In genomic region chr14:20530771-20531571, GRCh38 we compare ENCODE assay signal across 8 cellular contexts. TPM values are rescaled to one million over a fixed set of nuclear protein-coding genes. Genes with fewer than 3 reads are reported as not detected.
DNase-seq lines count a peak whose midpoint lies in the region; ATAC-seq, FAIRE-seq and TF ChIP-seq lines count a peak whose summit lies in the region.

No MANE protein-coding gene starts in this region.

- H3K36me3 Mint-ChIP-seq in T-helper 1 cell treated with Interleukin-12 subunit alpha and Interleukin-12 subunit beta and Interleukin-4 antibody, amounts not matched to agents 30 μg/mL and 1 μg/mL, for 36 hours (ENCODE audit: low read depth), result no peaks in the 10 kb centered on the region

- WGBS in adrenal gland, 4 donors, result 9 to 13% (median 10%) methylated on average over 8 of the region's 8 CpGs
- 20% methylated on average over 8 of the region's 8 CpGs for WGBS in hepatocyte (ENCODE audit: low lambda C conversion rate, missing lambda C conversion rate)
- 15 to 20% (median 16%) methylated on average over 8 of the region's 8 CpGs for WGBS in small intestine, 3 donors

- no peaks in the 10 kb centered on the region for H3K9me2 ChIP-seq in hepatocyte (replicated peaks; ENCODE audit: insufficient read depth)

- H3K27ac ChIP-seq in 22Rv1 (no peak overlapping the region), adrenal gland (no peak overlapping the region), hepatocyte (no peak overlapping the region), small intestine (ENCODE audit: low read depth in 1 of 2, low read length in 1 of 2) (no peak overlapping the region)

- H3K27me3 ChIP-seq in adrenal gland (no peaks in the 10 kb centered on the region), hepatocyte (no peaks in the 10 kb centered on the region), small intestine (ENCODE audit: control insufficient read depth in 2 of 2, insufficient read depth in 2 of 2, low read length in 2 of 2) (no peaks in the 10 kb centered on the region)

- peak; percentile 89 for TF ChIP-seq CTCF in 22Rv1 (IDR thresholded peaks at IDR 0.05)
- peak; percentile 83 for TF ChIP-seq CTCF in GM13977 (IDR thresholded peaks at IDR 0.05; ENCODE audit: extremely low read depth, insufficient read depth, missing control alignments)
- TF ChIP-seq CTCF in adrenal gland (IDR thresholded peaks at IDR 0.05), result peak; percentile 49 to 72 (median 60)
- TF ChIP-seq CTCF in hepatocyte (IDR thresholded peaks at IDR 0.05; ENCODE audit: poor library complexity), result peak; percentile 85

- H3K4me1 Mint-ChIP-seq in T-helper 1 cell treated with Interleukin-12 subunit alpha and Interleukin-12 subunit beta and Interleukin-4 antibody, amounts not matched to agents 30 μg/mL and 1 μg/mL, for 36 hours (ENCODE audit: low read depth), result peaks cover 7% of the 10 kb centered on the region

- no peak for ATAC-seq in HG02840 (IDR thresholded peaks at IDR 0.05; ENCODE audit: low FRiP score, unreplicated experiment)

- H3K4me3 Mint-ChIP-seq in T-helper 1 cell treated with Interleukin-12 subunit alpha and Interleukin-12 subunit beta and Interleukin-4 antibody, amounts not matched to agents 30 μg/mL and 1 μg/mL, for 36 hours, result peak overlapping the region; percentile 37

- H3K36me3 ChIP-seq in adrenal gland (replicated peaks in 1 of 2) (no peaks in the 10 kb centered on the region), hepatocyte (replicated peaks; ENCODE audit: insufficient read depth, low read depth) (no peaks in the 10 kb centered on the region), small intestine (ENCODE audit: control insufficient read depth in 2 of 2, insufficient read depth in 2 of 2, low read length in 2 of 2) (no peaks in the 10 kb centered on the region)

- in situ Hi-C loops in GM13977 (cut with MboI; ENCODE audit: low pct_unique_long_range_greater_than_20kb, low sequenced_read_pairs, unreplicated experiment), result no loop called here

- H4K20me1 ChIP-seq in hepatocyte (ENCODE audit: insufficient read depth, poor library complexity, severe bottlenecking), result no peaks in the 10 kb centered on the region

- no peak for FAIRE-seq in small intestine (lab: Jason Lieb, UNC)

- H3K27me3 Mint-ChIP-seq in T-helper 1 cell treated with Interleukin-12 subunit alpha and Interleukin-12 subunit beta and Interleukin-4 antibody, amounts not matched to agents 30 μg/mL and 1 μg/mL, for 36 hours (ENCODE audit: low read depth), result peaks cover 39% of the 10 kb centered on the region

- H3K4me1 ChIP-seq in adrenal gland (replicated peaks in 1 of 2), result no peaks in the 10 kb centered on the region
- no peaks in the 10 kb centered on the region for H3K4me1 ChIP-seq in hepatocyte (ENCODE audit: insufficient read depth)
- no peaks in the 10 kb centered on the region for H3K4me1 ChIP-seq in small intestine (ENCODE audit: control insufficient read depth in 2 of 2, insufficient read depth in 1 of 2, low read depth in 1 of 2, low read length in 1 of 2)

- H3K4me2 ChIP-seq in hepatocyte, result no peak overlapping the region

- intact Hi-C loops in adrenal gland (cut with DNase I), result loop anchor here in 1 of 2 donors (10.0 kb wide), 1 partner anchor 164 kb away; no protein-coding TSS in a partner anchor

- no peak for TF ChIP-seq POLR2A in adrenal gland (IDR thresholded peaks at IDR 0.05)

- no peaks in the 10 kb centered on the region for H3K9me3 ChIP-seq in adrenal gland (replicated peaks in 1 of 3)
- no peaks in the 10 kb centered on the region for H3K9me3 ChIP-seq in hepatocyte (ENCODE audit: low read depth)
- no peaks in the 10 kb centered on the region for H3K9me3 ChIP-seq in small intestine (ENCODE audit: control insufficient read depth, low read depth)

- H3K4me3 ChIP-seq in adrenal gland (no peak overlapping the region), hepatocyte (no peak overlapping the region), small intestine (ENCODE audit: low read depth in 1 of 2, low read length in 2 of 2) (no peak overlapping the region)

- H3K79me2 ChIP-seq in hepatocyte, result no peaks in the 10 kb centered on the region

- no peak overlapping the region for H2AFZ ChIP-seq in hepatocyte

- peak; percentile 62 for DNase-seq in GM13977 (ENCODE audit: low spot score)
- DNase-seq in NCI-H1105 (lab: John Stamatoyannopoulos, UW), result peak; percentile 62
- DNase-seq in adrenal gland, result peak; percentile 70 to 92 (median 85)
- peak; percentile 85 for DNase-seq in hepatocyte (ENCODE audit: low spot score)
- DNase-seq in small intestine, result peak; percentile 61

- no peaks in the 10 kb centered on the region for H3K9me3 Mint-ChIP-seq in T-helper 1 cell treated with Interleukin-12 subunit alpha and Interleukin-12 subunit beta and Interleukin-4 antibody, amounts not matched to agents 30 μg/mL and 1 μg/mL, for 36 hours

- H3K27ac Mint-ChIP-seq in T-helper 1 cell treated with Interleukin-12 subunit alpha and Interleukin-12 subunit beta and Interleukin-4 antibody, amounts not matched to agents 30 μg/mL and 1 μg/mL, for 36 hours, result no peak overlapping the region

RNA-seq across cellular contexts. Expression of gene RNASE10, which starts 25.6 kb away (rescaled TPM):
- total RNA-seq in adrenal gland, result under 1 TPM in 4 of 8 donors, not detected in 4; 0.21 to 0.75 (median 0.62) TPM
- polyA plus RNA-seq in adrenal gland, result under 1 TPM in 2 of 3 donors, not detected in 1; 0.30 to 0.32 TPM
- not detected in 2 replicates for total RNA-seq in hepatocyte
- 0.54 and 1.00 TPM in 2 replicates for polyA plus RNA-seq in hepatocyte
- polyA plus RNA-seq in small intestine, result not detected

RNA-seq across cellular contexts. Expression of gene RNASE9, which starts 29.9 kb away (rescaled TPM):
- total RNA-seq in adrenal gland (not detected), hepatocyte (not detected in 2 replicates)
- polyA plus RNA-seq in adrenal gland (not detected), hepatocyte (not detected in 2 replicates), small intestine (not detected)

RNA-seq across cellular contexts. Expression of gene RNASE11, which starts 56.8 kb away (rescaled TPM):
- total RNA-seq in adrenal gland, result not detected
- polyA plus RNA-seq in adrenal gland, result under 1 TPM in 1 of 3 donors, not detected in 2; 0.57 TPM
- not detected in 2 replicates for total RNA-seq in hepatocyte
- not detected in 2 replicates for polyA plus RNA-seq in hepatocyte
- not detected for polyA plus RNA-seq in small intestine
